ENCODE assay signal across 21 cellular contexts in genomic region chr14:59317346-59317745, GRCh38.
A peak's percentile ranks its signal among the peaks of the same experiment; 100 is the strongest.
DNase-seq lines count a peak whose midpoint lies in the region; ATAC-seq, FAIRE-seq and TF ChIP-seq lines count a peak whose summit lies in the region.
"Had no signal": no experiment of that assay in that cellular context is flagged by ENCODE, and none has a peak within 500 bp of the region (broad histone marks: within the 10 kb centered on the region; RNA-seq: fewer than 3 reads in every experiment).

No MANE protein-coding gene starts in this region.

- H2BK120ac ChIP-seq in trophoblast cell (ENCODE audit: insufficient read depth, low read length, poor library complexity), result no peak overlapping the region

- H2BK12ac ChIP-seq in trophoblast cell (ENCODE audit: low read length), result no peak overlapping the region

- no TSS peak for BruUV-seq in mammary epithelial cell (replicated peaks; lab: Mats Ljungman, UMichigan)

- H4K8ac ChIP-seq in trophoblast cell (ENCODE audit: low read depth, low read length), result no peak overlapping the region

- FAIRE-seq in bronchial epithelial cell (lab: Jason Lieb, UNC), result peak; percentile 43

- H3K27me3 ChIP-seq in cardiac muscle cell (no peaks in the 10 kb centered on the region), bronchial epithelial cell (ENCODE audit: control insufficient read depth, insufficient read depth, low read length) (no peaks in the 10 kb centered on the region), trophoblast cell (ENCODE audit: insufficient read depth, low read length) (no peaks in the 10 kb centered on the region), uterus (no peaks in the 10 kb centered on the region), mammary epithelial cell (ENCODE audit: insufficient read depth, low read length) (no peaks in the 10 kb centered on the region)
- H3K27me3 ChIP-seq: BE2C, SJSA1 had no signal

- DNase-seq in cardiac muscle cell (ENCODE audit: low read depth in 1 of 2, low spot score in 1 of 2) (peak in 1 of 2 donors; percentile 21), Right ventricle myocardium inferior (ENCODE audit: missing footprints) (no peak), bronchial epithelial cell (ENCODE audit: low read depth) (no peak), trophoblast cell (peak; percentile 76 to 91), uterus (no peak), medulla oblongata (ENCODE audit: extremely low spot score) (no peak), mammary epithelial cell (no peak)
- DNase-seq: 8988T; BE2C; Calu3; CD4-positive, alpha-beta memory T cell; DMS53; GOT3; NCI-H1417; NCI-H187 treated with DMSO at 0.1 percent for 48 hours; NCI-H2171 treated with DMSO at 0.1 percent for 48 hours; NCI-H446 treated with DMSO at 0.1 percent for 48 hours; PC-3 had no signal

- H3K9me3 ChIP-seq in cardiac muscle cell (ENCODE audit: low read depth), result no peaks in the 10 kb centered on the region
- H3K9me3 ChIP-seq in trophoblast cell (ENCODE audit: insufficient read depth, low read depth, low read length), result no peaks in the 10 kb centered on the region
- no peaks in the 10 kb centered on the region for H3K9me3 ChIP-seq in uterus
- no peaks in the 10 kb centered on the region for H3K9me3 ChIP-seq in mammary epithelial cell (replicated peaks; ENCODE audit: insufficient read depth, low read length)
- H3K9me3 ChIP-seq: BE2C, SJSA1 had no signal

- dilution Hi-C loops in mammary epithelial cell (cut with HindIII; ENCODE audit: low sequenced_read_pairs), result no loop called here

- H3K27ac ChIP-seq in cardiac muscle cell (peak overlapping the region; percentile 88), trophoblast cell (ENCODE audit: low read depth, low read length) (no peak overlapping the region), uterus (peak overlapping the region; percentile 45 to 65), mammary epithelial cell (ENCODE audit: insufficient read depth, low read depth, low read length) (no peak overlapping the region)
- H3K27ac ChIP-seq: RWPE1, SJSA1 had no signal

- in situ Hi-C loops in mammary epithelial cell (cut with MboI; ENCODE audit: low sequenced_read_pairs in 2 of 2), result no loop called here

- peaks cover 40% of the 10 kb centered on the region for H3K4me1 ChIP-seq in cardiac muscle cell (ENCODE audit: low read depth)
- H3K4me1 ChIP-seq in trophoblast cell (ENCODE audit: control insufficient read depth in 1 of 2, insufficient read depth in 2 of 2, low read length in 2 of 2), result peaks cover 0 to 2% of the 10 kb centered on the region in 2 experiments
- H3K4me1 ChIP-seq in uterus, result no peaks in the 10 kb centered on the region
- H3K4me1 ChIP-seq in mammary epithelial cell (ENCODE audit: insufficient read depth, low read length), result peaks cover 17% of the 10 kb centered on the region
- H3K4me1 ChIP-seq: BE2C had no signal

- intact Hi-C loops in Right ventricle myocardium inferior (cut with DNase I) (loop anchor here (2.0 kb wide), 1 partner anchor 129 kb away; the partner anchor contains the start of gene DAAM1), uterus (cut with DNase I; ENCODE audit: low total_unique reads) (no loop called here), mammary epithelial cell (cut with micrococcal nuclease) (no loop called here)

- WGBS in trophoblast cell (ENCODE audit: extremely low coverage, insufficient coverage, insufficient read length), result no CpG with 5 or more reads among the region's 2 CpGs
- WGBS in mammary epithelial cell (ENCODE audit: low coverage, missing lambda C conversion rate), result 75% methylated on average over 1 of the region's 2 CpGs

- TF ChIP-seq POLR2A in uterus (IDR thresholded peaks at IDR 0.05), result no peak

- H4K20me1 ChIP-seq in mammary epithelial cell (ENCODE audit: insufficient read depth, low read length), result no peaks in the 10 kb centered on the region

- no peaks in the 10 kb centered on the region for H3K36me3 ChIP-seq in cardiac muscle cell
- no peaks in the 10 kb centered on the region for H3K36me3 ChIP-seq in bronchial epithelial cell (ENCODE audit: control insufficient read depth, insufficient read depth, low read length)
- H3K36me3 ChIP-seq in trophoblast cell (ENCODE audit: control insufficient read depth in 1 of 2, insufficient read depth in 2 of 2, low read length in 2 of 2), result no peaks in the 10 kb centered on the region
- H3K36me3 ChIP-seq in uterus, result no peaks in the 10 kb centered on the region
- H3K36me3 ChIP-seq in mammary epithelial cell (ENCODE audit: insufficient read depth, low read length), result no peaks in the 10 kb centered on the region
- H3K36me3 ChIP-seq: BE2C, SJSA1 had no signal

- ATAC-seq in Right ventricle myocardium inferior (no peak), HG03139 (IDR thresholded peaks at IDR 0.05; ENCODE audit: unreplicated experiment) (no peak)
- ATAC-seq: PC-3 had no signal

- H3K23ac ChIP-seq in trophoblast cell (ENCODE audit: low read length), result no peak overlapping the region

- no peak overlapping the region for H3K18ac ChIP-seq in trophoblast cell (ENCODE audit: low read length)

- H3K79me2 ChIP-seq in trophoblast cell (ENCODE audit: control insufficient read depth, insufficient read depth, low read length, poor library complexity) (no peaks in the 10 kb centered on the region), mammary epithelial cell (ENCODE audit: insufficient read depth, low read length) (no peaks in the 10 kb centered on the region)

- peaks cover 2% of the 10 kb centered on the region for H3K79me1 ChIP-seq in trophoblast cell (ENCODE audit: low read length)

- H2BK5ac ChIP-seq in trophoblast cell (ENCODE audit: low read depth, low read length, poor library complexity), result no peak overlapping the region

- H3K4me2 ChIP-seq in trophoblast cell (ENCODE audit: low read length) (no peak overlapping the region), mammary epithelial cell (ENCODE audit: insufficient read depth, low read depth, low read length) (no peak overlapping the region)

- TF ChIP-seq CTCF in cardiac muscle cell (IDR thresholded peaks at IDR 0.05; ENCODE audit: low read depth, low read length) (no peak), bronchial epithelial cell (IDR thresholded peaks at IDR 0.05; ENCODE audit: insufficient read depth, low read length, severe bottlenecking) (no peak), uterus (IDR thresholded peaks at IDR 0.05) (no peak), mammary epithelial cell (conservative IDR thresholded peaks at IDR 0.05 in 1 of 2, IDR thresholded peaks at IDR 0.05 in 1 of 2; ENCODE audit: extremely low read depth in 1 of 2, insufficient read depth in 1 of 2, low read depth in 1 of 2, low read length in 2 of 2) (no peak)

- no peak overlapping the region for H4K12ac ChIP-seq in trophoblast cell (ENCODE audit: low read depth, low read length)

- H2AK5ac ChIP-seq in trophoblast cell (ENCODE audit: low read length), result no peak overlapping the region

- no peak overlapping the region for H4K91ac ChIP-seq in trophoblast cell (ENCODE audit: low read depth, low read length)

- H3K14ac ChIP-seq in trophoblast cell (ENCODE audit: low read length), result no peak overlapping the region

- CTCF ChIA-PET in mammary epithelial cell (lab: Charles Lee; ENCODE audit: low non-redundant PET), result no interaction called here

- no peak overlapping the region for H3K4ac ChIP-seq in trophoblast cell (ENCODE audit: low read depth, low read length)

- no peak overlapping the region for H2AFZ ChIP-seq in trophoblast cell (ENCODE audit: insufficient read depth, low read length, poor library complexity)
- no peak overlapping the region for H2AFZ ChIP-seq in mammary epithelial cell (ENCODE audit: low read depth, low read length)

- H3K9ac ChIP-seq in trophoblast cell (ENCODE audit: low read length) (no peak overlapping the region), mammary epithelial cell (ENCODE audit: insufficient read depth, low read length) (no peak overlapping the region)

- no peak overlapping the region for H3K4me3 ChIP-seq in cardiac muscle cell
- H3K4me3 ChIP-seq in bronchial epithelial cell (ENCODE audit: low read depth, low read length), result no peak overlapping the region
- H3K4me3 ChIP-seq in trophoblast cell (ENCODE audit: low read depth, low read length), result no peak overlapping the region
- no peak overlapping the region for H3K4me3 ChIP-seq in uterus
- H3K4me3 ChIP-seq in mammary epithelial cell (replicated peaks in 1 of 3; ENCODE audit: insufficient read depth in 1 of 3, low read depth in 2 of 3, low read length in 3 of 3), result no peak overlapping the region
- H3K4me3 ChIP-seq: SJSA1 had no signal

Comparison
In these comparisons a context has a peak if more than half of its experiments do, and no peak if none do; other contexts are left out.
1. DNase-seq: peak in trophoblast cell (2 of 2); none in Right ventricle myocardium inferior (single experiment), bronchial epithelial cell (single experiment), uterus (0 of 2), medulla oblongata (single experiment) and mammary epithelial cell (single experiment).
2. H3K27ac ChIP-seq: peak in cardiac muscle cell (single experiment) and uterus (2 of 2); none in trophoblast cell (single experiment) and mammary epithelial cell (single experiment).